In genomic region chr1:180154325-180155201, GRCh38 we compare ENCODE assay signal across 1 cellular context.
TF ChIP-seq lines count a peak whose summit lies in the region.

Gene QSOX1, plus strand, starts transcription at chr1:180154869. Its CDS starts 39 bp downstream, at chr1:180154908.

TF ChIP-seq in K562, 482 proteins besides CTCF, POLR2A, EP300 and RAD21 (continued from another document and continues in another):
- peak; percentile 96 for TF ChIP-seq ZNF407 (IDR thresholded peaks at IDR 0.05; ENCODE audit: low read depth)
- peak; percentile 84 for TF ChIP-seq PRDM10 (IDR thresholded peaks at IDR 0.05; ENCODE audit: partially characterized antibody)
- peak; percentile 88 for TF ChIP-seq CXXC5 (CRISPR knock-in tag; IDR thresholded peaks at IDR 0.05)
- 0 out of 2 replicates have a peak, but pooled peaks have one; percentile 58 for TF ChIP-seq SREBF1 (IDR thresholded peaks at IDR 0.05; ENCODE audit: borderline replicate concordance, low read depth, low read length)
- peak; percentile 70; the same call in 1 of the 2 replicates for TF ChIP-seq TARDBP (IDR thresholded peaks at IDR 0.05)
- peak; percentile 13; the same call in 1 of the 2 replicates for TF ChIP-seq EHMT2 (IDR thresholded peaks at IDR 0.05)
- no peak for TF ChIP-seq FOXA3 (CRISPR knock-in tag; conservative IDR thresholded peaks at IDR 0.05 in 1 of 2, IDR thresholded peaks at IDR 0.05 in 1 of 2)
- TF ChIP-seq SAP30 (IDR thresholded peaks at IDR 0.05; ENCODE audit: borderline replicate concordance, insufficient read depth, low read depth, low read length, poor library complexity, severe bottlenecking), result peak; percentile 57
- peak; percentile 95 for TF ChIP-seq KDM2B (CRISPR knock-in tag; IDR thresholded peaks at IDR 0.05)
- TF ChIP-seq TRIM28 (IDR thresholded peaks at IDR 0.05), result 0 out of 2 replicates have a peak, but pooled peaks have one; percentile 16
- peak; percentile 58; the same call in 1 of the 2 replicates for TF ChIP-seq GTF2E2 (tag; IDR thresholded peaks at IDR 0.05)
- peak; percentile 94 for TF ChIP-seq TOE1 (IDR thresholded peaks at IDR 0.05; ENCODE audit: borderline replicate concordance)
- peak; percentile 88; the same call in 1 of the 2 replicates for TF ChIP-seq TOE1 (CRISPR knock-in tag; IDR thresholded peaks at IDR 0.05; ENCODE audit: borderline replicate concordance, low read depth)
- TF ChIP-seq OTX1 (CRISPR knock-in tag; IDR thresholded peaks at IDR 0.05), result 0 out of 2 replicates have a peak, but pooled peaks have one; percentile 49
- peak; percentile 71 for TF ChIP-seq EGR1 (conservative IDR thresholded peaks at IDR 0.05)
- TF ChIP-seq KDM5B (IDR thresholded peaks at IDR 0.05; ENCODE audit: insufficient replicate concordance, low read depth, low read length), result peak; percentile 81
- no peak for TF ChIP-seq ZNF551 (CRISPR knock-in tag; IDR thresholded peaks at IDR 0.05)
- TF ChIP-seq NR2C2 (CRISPR knock-in tag; IDR thresholded peaks at IDR 0.05), result peak; percentile 84; the same call in 1 of the 2 replicates
- peak; percentile 79 for TF ChIP-seq NR2C2 (tag; IDR thresholded peaks at IDR 0.05)
- TF ChIP-seq ZNF766 (CRISPR knock-in tag; conservative IDR thresholded peaks at IDR 0.05), result 0 out of 2 replicates have a peak, but pooled peaks have one; percentile 45
- peak; percentile 64; the same call in 1 of the 2 replicates for TF ChIP-seq PHF21A (IDR thresholded peaks at IDR 0.05; ENCODE audit: borderline replicate concordance, low read depth)
- TF ChIP-seq MAX (CRISPR knock-in tag; IDR thresholded peaks at IDR 0.05), result peak; percentile 51; the same call in 1 of the 2 replicates
- no peak for TF ChIP-seq STAT6 (CRISPR knock-in tag; IDR thresholded peaks at IDR 0.05)
- no peak for TF ChIP-seq ZNF134 (CRISPR knock-in tag; conservative IDR thresholded peaks at IDR 0.05)
- 0 out of 2 replicates have a peak, but pooled peaks have one; percentile 14 for TF ChIP-seq THAP7 (CRISPR knock-in tag; IDR thresholded peaks at IDR 0.05)
- no peak for TF ChIP-seq BCL6 (CRISPR knock-in tag; IDR thresholded peaks at IDR 0.05)
- no peak for TF ChIP-seq PTRF (tag; IDR thresholded peaks at IDR 0.05)
- peak; percentile 39; the same call in 1 of the 2 replicates for TF ChIP-seq ETV1 (tag; conservative IDR thresholded peaks at IDR 0.05; ENCODE audit: low read depth)
- 0 out of 2 replicates have a peak, but pooled peaks have one; percentile 13 for TF ChIP-seq SMC3 (conservative IDR thresholded peaks at IDR 0.05; ENCODE audit: insufficient read depth, low read depth, low read length)
- no peak for TF ChIP-seq HBP1 (CRISPR knock-in tag; IDR thresholded peaks at IDR 0.05)
- TF ChIP-seq ZBTB7A (IDR thresholded peaks at IDR 0.05; ENCODE audit: borderline replicate concordance, control insufficient read depth, low read depth, low read length), result peak; percentile 3; the same call in 1 of the 2 replicates
- no peak for TF ChIP-seq ELK3 (CRISPR knock-in tag; IDR thresholded peaks at IDR 0.05)
- no peak for TF ChIP-seq MXI1 (IDR thresholded peaks at IDR 0.05; ENCODE audit: low read depth, low read length)
- TF ChIP-seq ZNF124 (CRISPR knock-in tag; IDR thresholded peaks at IDR 0.05), result no peak
- TF ChIP-seq ATF6 (CRISPR knock-in tag; IDR thresholded peaks at IDR 0.05), result peak; percentile 81; the same call in 1 of the 2 replicates
- TF ChIP-seq ARID1B (IDR thresholded peaks at IDR 0.05), result 0 out of 2 replicates have a peak, but pooled peaks have one; percentile 5
- TF ChIP-seq JUND (IDR thresholded peaks at IDR 0.05; ENCODE audit: borderline replicate concordance, low read depth, low read length), result 0 out of 2 replicates have a peak, but pooled peaks have one; percentile 23
- no peak; the same call in 2 of the 3 replicates for TF ChIP-seq JUND (tag; IDR thresholded peaks at IDR 0.05; ENCODE audit: borderline replicate concordance, low read depth, low read length)
- TF ChIP-seq HMGN3 (IDR thresholded peaks at IDR 0.05; ENCODE audit: borderline replicate concordance, extremely low read depth, insufficient read length, low read depth, low read length), result peak; percentile 84
